12 cellular contexts compared by ENCODE assay signal in the genomic region with DNA sequence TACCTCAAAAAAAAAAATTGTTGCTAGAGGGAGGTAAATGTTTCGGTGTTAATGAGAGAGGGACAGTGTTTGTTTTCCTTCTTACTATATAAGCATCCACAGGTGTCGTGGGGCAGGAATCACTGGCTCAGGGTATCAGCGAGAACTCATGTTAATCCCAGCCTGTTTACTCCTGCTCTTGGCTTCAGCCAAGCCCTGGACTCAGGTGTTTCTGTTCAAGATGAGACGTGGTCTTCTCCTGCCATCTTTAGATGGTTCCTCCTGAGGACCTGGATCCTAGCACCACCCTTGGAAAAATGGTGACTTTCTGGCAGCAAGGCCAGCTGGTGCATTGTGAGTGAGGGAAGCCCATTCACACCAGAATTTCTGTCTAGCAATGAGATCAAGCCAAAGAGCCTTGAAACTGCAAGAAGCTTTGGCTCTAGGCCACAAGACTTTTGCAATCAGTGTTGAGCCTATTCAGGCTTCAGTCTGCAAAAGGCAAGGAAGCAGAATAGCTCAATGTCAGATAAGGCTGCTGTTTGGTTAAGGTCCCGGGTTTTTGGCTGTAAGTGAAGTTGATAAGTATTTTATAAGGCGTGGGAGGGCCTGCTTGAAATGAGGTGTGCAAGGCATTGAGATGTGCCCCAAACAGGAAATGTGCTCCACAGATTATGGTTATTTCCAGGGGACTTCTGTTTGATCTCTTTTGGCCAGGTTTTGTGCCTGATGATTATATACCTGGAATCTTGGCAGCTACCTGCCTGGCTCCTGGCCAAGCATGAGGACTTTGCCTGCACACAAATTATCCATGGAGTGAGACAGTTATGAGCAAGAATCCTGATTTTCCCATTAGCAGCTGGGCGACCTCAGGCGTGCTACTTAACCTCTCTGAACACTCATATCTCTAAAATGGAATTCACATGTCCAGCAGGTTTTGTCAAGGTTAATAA.
DNase-seq lines count a peak whose midpoint lies in the region; ATAC-seq and TF ChIP-seq lines count a peak whose summit lies in the region.
"Had no signal": no experiment of that assay in that cellular context is flagged by ENCODE, and none has a peak within 500 bp of the region (broad histone marks: within the 10 kb centered on the region; RNA-seq: fewer than 3 reads in every experiment).

No MANE protein-coding gene starts in this region.

- no peak for TF ChIP-seq POLR2A in stomach (IDR thresholded peaks at IDR 0.05)

- no peaks in the 10 kb centered on the region for H3K36me3 ChIP-seq in GM23248 (ENCODE audit: low read depth)
- H3K36me3 ChIP-seq in RWPE2 (ENCODE audit: low read depth), result no peaks in the 10 kb centered on the region
- no peaks in the 10 kb centered on the region for H3K36me3 ChIP-seq in stomach

- H2AFZ ChIP-seq in GM23248, result no peak overlapping the region

- in situ Hi-C loops in GM23248 (cut with MboI), result no loop called here

- H3K4me3 ChIP-seq in GM23248, result no peak overlapping the region
- H3K4me3 ChIP-seq in RWPE2 (ENCODE audit: severe bottlenecking), result no peak overlapping the region
- no peak overlapping the region for H3K4me3 ChIP-seq in stomach

- H3K27ac ChIP-seq in GM23248 (no peak overlapping the region), RWPE2 (ENCODE audit: poor library complexity, severe bottlenecking) (no peak overlapping the region), stomach (peak overlapping the region in 3 of 5 donors; percentile 15 to 45 (median 30))
- H3K27ac ChIP-seq: RWPE1 had no signal

- 48 to 49% methylated on average over 8 of the region's 8 CpGs for WGBS in GM23248 (ENCODE audit: low coverage in 1 of 2, low lambda C conversion rate in 2 of 2, missing lambda C conversion rate in 2 of 2), 2 experiments
- 18 to 46% (median 32%) methylated on average over 8 of the region's 8 CpGs for WGBS in stomach, 5 donors

- no peaks in the 10 kb centered on the region for H3F3A ChIP-seq in GM23248 (ENCODE audit: insufficient read depth)

- no peak for TF ChIP-seq CTCF in RWPE2 (IDR thresholded peaks at IDR 0.05; ENCODE audit: poor library complexity, severe bottlenecking)
- no peak for TF ChIP-seq CTCF in stomach (IDR thresholded peaks at IDR 0.05)

- no peak overlapping the region for H3K9ac ChIP-seq in GM23248

- H3K4me1 ChIP-seq in GM23248 (ENCODE audit: insufficient read depth) (no peaks in the 10 kb centered on the region), RWPE2 (ENCODE audit: insufficient read depth, poor library complexity, severe bottlenecking) (no peaks in the 10 kb centered on the region), stomach (peaks cover 14 to 23% (median 16%) of the 10 kb centered on the region in 4 donors)

- no peaks in the 10 kb centered on the region for H3K27me3 ChIP-seq in GM23248 (replicated peaks; ENCODE audit: insufficient read depth)
- H3K27me3 ChIP-seq in RWPE2 (ENCODE audit: insufficient read depth, poor library complexity, severe bottlenecking), result peaks cover 5% of the 10 kb centered on the region
- H3K27me3 ChIP-seq in stomach, result peaks cover 0 to under 1% (median 0%) of the 10 kb centered on the region in 3 donors

- no peak overlapping the region for H3K4me2 ChIP-seq in GM23248 (ENCODE audit: unreplicated experiment)

- ATAC-seq in RWPE2 (ENCODE audit: low read depth) (peak; percentile 57), left ventricle myocardium superior (peak; percentile 63), GM18868 (IDR thresholded peaks at IDR 0.05; ENCODE audit: unreplicated experiment) (no peak), GM21515 (IDR thresholded peaks at IDR 0.05; ENCODE audit: unreplicated experiment) (no peak), GM18502 (IDR thresholded peaks at IDR 0.05; ENCODE audit: poor library complexity, unreplicated experiment) (no peak)

- DNase-seq in GM23248, result peak; percentile 41
- no peak for DNase-seq in RWPE2 (ENCODE audit: low spot score)
- no peak for DNase-seq in left ventricle myocardium superior
- peak; percentile 83 for DNase-seq in stomach
- DNase-seq in NCI-H748 treated with DMSO at 0.1 percent for 48 hours (lab: John Stamatoyannopoulos, UW), result no peak
- DNase-seq: activated CD8-positive, alpha-beta memory T cell treated with anti-CD3 and anti-CD28 coated beads, Interleukin-2, amount 50 U/mL, for 4 hours; CD4-positive, alpha-beta T cell; endodermal cell had no signal

- intact Hi-C loops in left ventricle myocardium superior (cut with micrococcal nuclease) (no loop called here), stomach (cut with DNase I; ENCODE audit: low total_unique reads) (no loop called here)

- H3K79me2 ChIP-seq in GM23248 (ENCODE audit: insufficient read depth), result no peaks in the 10 kb centered on the region

- H4K20me1 ChIP-seq in GM23248 (ENCODE audit: insufficient read depth), result no peaks in the 10 kb centered on the region

- H3K9me3 ChIP-seq in GM23248 (ENCODE audit: low read depth) (no peaks in the 10 kb centered on the region), RWPE2 (ENCODE audit: severe bottlenecking) (no peaks in the 10 kb centered on the region), stomach (no peaks in the 10 kb centered on the region)

- no peak for TF ChIP-seq EP300 in stomach (IDR thresholded peaks at IDR 0.05)

- H3K9me2 ChIP-seq in GM23248 (ENCODE audit: insufficient read depth), result no peaks in the 10 kb centered on the region

Comparison
In these comparisons a context has a peak if more than half of its experiments do, and no peak if none do; other contexts are left out.
1. DNase-seq: peak in GM23248 (single experiment) and stomach (single experiment); none in RWPE2 (single experiment), left ventricle myocardium superior (single experiment) and NCI-H748 treated with DMSO at 0.1 percent for 48 hours (single experiment).
2. H3K27ac ChIP-seq: peak in stomach (3 of 5); none in GM23248 (single experiment) and RWPE2 (single experiment).
3. ATAC-seq: peak in RWPE2 (single experiment) and left ventricle myocardium superior (single experiment); none in GM18868 (single experiment), GM21515 (single experiment) and GM18502 (single experiment).